In genomic region chr17:67008101-67008500, GRCh38 we compare ENCODE assay signal across 38 cellular contexts. TPM values are rescaled to one million over a fixed set of nuclear protein-coding genes. Genes with fewer than 3 reads are reported as not detected.
"Had no signal": no experiment of that assay in that cellular context is flagged by ENCODE, and none has a peak within 500 bp of the region (broad histone marks: within the 10 kb centered on the region; RNA-seq: fewer than 3 reads in every experiment).

No MANE protein-coding gene starts in this region.

- H3K9me3 ChIP-seq: adrenal gland, body of pancreas had no signal

- H3K27me3 ChIP-seq: adrenal gland, body of pancreas, brain microvascular endothelial cell, breast epithelium had no signal

- H3K27ac ChIP-seq: adrenal gland, body of pancreas, brain microvascular endothelial cell, breast epithelium, VCaP had no signal

- H3K36me3 ChIP-seq: adrenal gland, brain microvascular endothelial cell, breast epithelium had no signal

- ATAC-seq: activated CD8-positive, alpha-beta T cell treated with anti-CD3 and anti-CD28 coated beads for 36 hours; activated naive CD4-positive, alpha-beta T cell treated with anti-CD3 and anti-CD28 coated beads, Interleukin-2, amount 50 U/mL, for 72 hours; activated T-cell treated with anti-CD3 and anti-CD28 coated beads, Interleukin-2, amount 50 U/mL, for 4 hours; activated T-cell treated with anti-CD3 and anti-CD28 coated beads, Interleukin-2, amount 50 U/mL, for 72 hours; activated T-helper 17 cell treated with anti-CD3 and anti-CD28 coated beads, Interleukin-2, amount 50 U/mL, for 72 hours; body of pancreas had no signal

- DNase-seq: activated B cell treated with CpG ODN at 0.5 μM for 24 hours; activated CD4-positive, alpha-beta memory T cell treated with anti-CD3 and anti-CD28 coated beads for 36 hours; activated CD4-positive, alpha-beta T cell treated with anti-CD3 and anti-CD28 coated beads for 4 hours; activated CD4-positive, alpha-beta T cell treated with anti-CD3 and anti-CD28 coated beads, Interleukin-2, amount 10 ng/mL, durations not matched to agents 24 days and 14 days; activated CD4-positive, alpha-beta T cell treated with anti-CD3 and anti-CD28 coated beads, Interleukin-2, amount 50 U/mL, for 1 hour; activated CD4-positive, alpha-beta T cell treated with anti-CD3 and anti-CD28 coated beads, Interleukin-2, amount 50 U/mL, for 4 hours; activated CD4-positive, CD25-positive, alpha-beta regulatory T cell treated with anti-CD3 and anti-CD28 coated beads, Interleukin-2, amount 50 U/mL, for 72 hours; activated CD8-positive, alpha-beta memory T cell treated with anti-CD3 and anti-CD28 coated beads, Interleukin-2, amount 50 U/mL, for 4 hours; activated CD8-positive, alpha-beta T cell treated with anti-CD3 and anti-CD28 coated beads for 36 hours; activated effector memory CD4-positive, alpha-beta T cell treated with anti-CD3 and anti-CD28 coated beads, Interleukin-2, amount 50 U/mL, for 16 hours; activated gamma-delta T cell treated with Interleukin-2 at 50 U/mL for 16 hours; activated naive CD4-positive, alpha-beta T cell; activated naive CD4-positive, alpha-beta T cell treated with anti-CD3 and anti-CD28 coated beads for 36 hours; activated naive CD4-positive, alpha-beta T cell treated with anti-CD3 and anti-CD28 coated beads, Interleukin-2, amount 50 U/mL, for 16 hours; activated naive CD8-positive, alpha-beta T cell treated with anti-CD3 and anti-CD28 coated beads for 36 hours; activated T-cell treated with anti-CD3 and anti-CD28 coated beads for 4 hours; activated T-cell treated with anti-CD3 and anti-CD28 coated beads, Interleukin-2, amount 50 U/mL, for 1 hour; activated T-cell treated with anti-CD3 and anti-CD28 coated beads, Interleukin-2, amount 50 U/mL, for 4 hours; activated T-cell treated with anti-CD3 and anti-CD28 coated beads, Interleukin-2, amount 50 U/mL, for 72 hours; adrenal gland; amniotic stem cell; aorta; body of pancreas; brain microvascular endothelial cell; central memory CD4-positive, alpha-beta T cell; T-helper 1 cell; T-helper 2 cell; T-helper 9 cell had no signal

- H3K4me1 ChIP-seq: adrenal gland, body of pancreas, breast epithelium had no signal

- FAIRE-seq: astrocyte, TTC549 had no signal

- H3K4me3 ChIP-seq: adrenal gland, body of pancreas, breast epithelium had no signal

RNA-seq across cellular contexts. Expression of gene CACNG1, which starts 36.3 kb away (rescaled TPM):
- total RNA-seq: activated B cell treated with CpG ODN at 0.5 μM for 24 hours; activated CD4-positive, alpha-beta memory T cell treated with anti-CD3 and anti-CD28 coated beads for 36 hours; activated CD4-positive, alpha-beta T cell treated with anti-CD3 and anti-CD28 coated beads, Interleukin-2, amount 10 ng/mL, durations not matched to agents 24 days and 14 days; activated CD8-positive, alpha-beta memory T cell treated with anti-CD3 and anti-CD28 coated beads for 36 hours; activated CD8-positive, alpha-beta T cell treated with anti-CD3 and anti-CD28 coated beads for 36 hours; activated naive CD4-positive, alpha-beta T cell treated with anti-CD3 and anti-CD28 coated beads for 36 hours; activated naive CD4-positive, alpha-beta T cell treated with anti-CD3 and anti-CD28 coated beads, Interleukin-2, amount 50 U/mL, for 72 hours; activated naive CD8-positive, alpha-beta T cell treated with anti-CD3 and anti-CD28 coated beads for 36 hours; activated T-cell treated with anti-CD3 and anti-CD28 coated beads, Interleukin-2, amount 50 U/mL, for 4 hours; activated T-cell treated with anti-CD3 and anti-CD28 coated beads, Interleukin-2, amount 50 U/mL, for 72 hours; activated T-helper 1 cell treated with anti-CD3 and anti-CD28 coated beads, Interleukin-12 subunit alpha, Interleukin-12 subunit beta, Interleukin-2, Interleukin-4 antibody, amounts not matched to agents 30 ng/mL and 10 ng/mL and 1 ng/mL, durations not matched to agents 14 hours and 24 hours and 36 hours; activated T-helper 17 cell treated with anti-CD3 and anti-CD28 coated beads, Interleukin-2, amount 50 U/mL, for 72 hours; aorta; astrocyte; body of pancreas; breast epithelium; cardiac septum; cerebellum had no signal

RNA-seq across cellular contexts. Expression of gene CACNG4, which starts 43.6 kb away (rescaled TPM):
- total RNA-seq: activated B cell treated with CpG ODN at 0.5 μM for 24 hours; activated CD4-positive, alpha-beta memory T cell treated with anti-CD3 and anti-CD28 coated beads for 36 hours; activated CD4-positive, alpha-beta T cell treated with anti-CD3 and anti-CD28 coated beads, Interleukin-2, amount 10 ng/mL, durations not matched to agents 24 days and 14 days; activated CD8-positive, alpha-beta memory T cell treated with anti-CD3 and anti-CD28 coated beads for 36 hours; activated CD8-positive, alpha-beta T cell treated with anti-CD3 and anti-CD28 coated beads for 36 hours; activated naive CD4-positive, alpha-beta T cell treated with anti-CD3 and anti-CD28 coated beads for 36 hours; activated naive CD4-positive, alpha-beta T cell treated with anti-CD3 and anti-CD28 coated beads, Interleukin-2, amount 50 U/mL, for 72 hours; activated naive CD8-positive, alpha-beta T cell treated with anti-CD3 and anti-CD28 coated beads for 36 hours; activated T-cell treated with anti-CD3 and anti-CD28 coated beads, Interleukin-2, amount 50 U/mL, for 72 hours; activated T-helper 1 cell treated with anti-CD3 and anti-CD28 coated beads, Interleukin-12 subunit alpha, Interleukin-12 subunit beta, Interleukin-2, Interleukin-4 antibody, amounts not matched to agents 30 ng/mL and 10 ng/mL and 1 ng/mL, durations not matched to agents 14 hours and 24 hours and 36 hours; activated T-helper 17 cell treated with anti-CD3 and anti-CD28 coated beads, Interleukin-2, amount 50 U/mL, for 72 hours; aorta had no signal
- polyA plus RNA-seq: aorta had no signal
